ENCODE assay signal across 1 cellular context in the genomic region with DNA sequence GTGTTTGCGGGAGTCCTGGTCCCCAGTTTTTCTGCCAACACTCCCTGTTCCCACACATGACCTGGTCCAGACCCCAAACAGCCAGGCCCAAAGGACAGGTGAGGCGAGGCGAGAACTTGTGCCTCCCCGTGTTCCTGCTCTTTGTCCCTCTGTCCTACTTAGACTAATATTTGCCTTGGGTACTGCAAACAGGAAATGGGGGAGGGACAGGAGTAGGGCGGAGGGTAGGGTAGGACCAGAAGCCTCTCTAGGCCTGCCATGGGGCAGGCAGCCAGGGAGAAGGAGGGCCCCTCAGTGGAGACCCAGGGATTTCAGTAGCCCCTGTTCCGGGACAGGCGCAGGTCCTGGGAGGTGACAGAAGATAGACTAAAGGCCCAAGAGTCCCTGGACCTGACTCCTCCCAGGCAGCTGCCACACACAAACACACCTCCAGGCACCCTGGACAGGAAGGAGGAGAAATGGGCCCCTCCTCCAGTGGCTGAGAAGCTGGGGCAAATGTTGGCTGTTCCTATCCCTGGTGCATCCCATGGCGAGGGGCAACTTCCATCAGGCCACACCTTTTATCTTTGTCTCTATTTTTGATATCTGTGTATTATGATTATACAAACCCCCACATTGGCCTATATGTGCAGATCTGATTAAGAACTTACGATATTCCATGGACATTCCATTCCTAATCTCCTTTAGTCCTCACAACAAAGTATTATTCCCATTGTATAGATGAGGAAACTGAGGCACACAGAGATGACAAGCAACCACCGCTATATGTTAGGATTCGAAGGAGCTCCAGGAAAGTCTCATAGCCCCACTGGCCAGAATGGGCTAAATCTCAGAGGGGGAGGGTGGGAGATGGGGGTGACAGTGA.
TF ChIP-seq lines count a peak whose summit lies in the region.

No MANE protein-coding gene starts in this region.

TF ChIP-seq in IMR-90, 13 proteins besides CTCF, POLR2A, EP300 and RAD21:
- TF ChIP-seq MXI1 (IDR thresholded peaks at IDR 0.05; ENCODE audit: borderline replicate concordance, low read depth, low read length) (no peak), CHD1 (IDR thresholded peaks at IDR 0.05; ENCODE audit: low read depth, low read length) (no peak), RFX5 (IDR thresholded peaks at IDR 0.05; ENCODE audit: low read depth, low read length) (no peak), CEBPB (IDR thresholded peaks at IDR 0.05; ENCODE audit: low read depth, low read length) (no peak), MAFK (IDR thresholded peaks at IDR 0.05; ENCODE audit: low read depth, low read length) (no peak), FOS (IDR thresholded peaks at IDR 0.05; ENCODE audit: low read depth, low read length) (no peak), RCOR1 (IDR thresholded peaks at IDR 0.05; ENCODE audit: insufficient replicate concordance, low read length) (no peak), SMC3 (IDR thresholded peaks at IDR 0.05; ENCODE audit: low read depth, low read length) (no peak), BHLHE40 (IDR thresholded peaks at IDR 0.05; ENCODE audit: low read depth, low read length) (no peak), NFE2L2 (IDR thresholded peaks at IDR 0.05; ENCODE audit: low read depth, low read length) (no peak), MAZ (IDR thresholded peaks at IDR 0.05; ENCODE audit: borderline replicate concordance, low read depth, low read length) (no peak)
- TF ChIP-seq, protein P1, sequence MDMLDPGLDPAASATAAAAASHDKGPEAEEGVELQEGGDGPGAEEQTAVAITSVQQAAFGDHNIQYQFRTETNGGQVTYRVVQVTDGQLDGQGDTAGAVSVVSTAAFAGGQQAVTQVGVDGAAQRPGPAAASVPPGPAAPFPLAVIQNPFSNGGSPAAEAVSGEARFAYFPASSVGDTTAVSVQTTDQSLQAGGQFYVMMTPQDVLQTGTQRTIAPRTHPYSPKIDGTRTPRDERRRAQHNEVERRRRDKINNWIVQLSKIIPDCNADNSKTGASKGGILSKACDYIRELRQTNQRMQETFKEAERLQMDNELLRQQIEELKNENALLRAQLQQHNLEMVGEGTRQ (IDR thresholded peaks at IDR 0.05; ENCODE audit: low read depth, low read length), result no peak
- TF ChIP-seq, protein P2, sequence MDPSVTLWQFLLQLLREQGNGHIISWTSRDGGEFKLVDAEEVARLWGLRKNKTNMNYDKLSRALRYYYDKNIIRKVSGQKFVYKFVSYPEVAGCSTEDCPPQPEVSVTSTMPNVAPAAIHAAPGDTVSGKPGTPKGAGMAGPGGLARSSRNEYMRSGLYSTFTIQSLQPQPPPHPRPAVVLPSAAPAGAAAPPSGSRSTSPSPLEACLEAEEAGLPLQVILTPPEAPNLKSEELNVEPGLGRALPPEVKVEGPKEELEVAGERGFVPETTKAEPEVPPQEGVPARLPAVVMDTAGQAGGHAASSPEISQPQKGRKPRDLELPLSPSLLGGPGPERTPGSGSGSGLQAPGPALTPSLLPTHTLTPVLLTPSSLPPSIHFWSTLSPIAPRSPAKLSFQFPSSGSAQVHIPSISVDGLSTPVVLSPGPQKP (IDR thresholded peaks at IDR 0.05; ENCODE audit: borderline replicate concordance, low read depth, low read length), result no peak
